ENCODE assay signal across 1 cellular context in the genomic region with DNA sequence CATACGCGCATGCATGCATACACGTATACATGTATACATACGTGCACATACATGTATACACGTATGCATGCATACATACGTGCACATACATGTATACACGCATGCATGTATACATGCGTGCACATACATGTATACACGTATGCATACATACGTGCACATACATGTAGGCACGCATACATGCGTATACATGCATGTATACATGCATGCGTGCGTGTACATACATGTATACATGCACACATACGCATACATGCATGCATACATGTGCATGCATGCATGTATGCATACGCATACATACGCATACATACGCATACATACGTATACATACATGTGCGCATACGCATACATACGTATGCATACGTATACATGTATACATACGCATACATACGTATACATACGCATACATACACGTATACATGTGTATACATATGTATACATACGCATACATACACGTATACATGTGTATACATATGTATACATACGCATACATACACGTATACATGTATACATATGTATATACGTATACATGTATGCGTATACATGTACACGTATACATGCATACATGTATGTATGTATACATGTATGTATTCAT.
A peak's percentile ranks its signal among the peaks of the same experiment; 100 is the strongest.
TF ChIP-seq lines count a peak whose summit lies in the region.

No MANE protein-coding gene starts in this region.

TF ChIP-seq in HepG2, 621 proteins besides CTCF, POLR2A, EP300 and RAD21 (continued from another document):
- TF ChIP-seq, protein P1, sequence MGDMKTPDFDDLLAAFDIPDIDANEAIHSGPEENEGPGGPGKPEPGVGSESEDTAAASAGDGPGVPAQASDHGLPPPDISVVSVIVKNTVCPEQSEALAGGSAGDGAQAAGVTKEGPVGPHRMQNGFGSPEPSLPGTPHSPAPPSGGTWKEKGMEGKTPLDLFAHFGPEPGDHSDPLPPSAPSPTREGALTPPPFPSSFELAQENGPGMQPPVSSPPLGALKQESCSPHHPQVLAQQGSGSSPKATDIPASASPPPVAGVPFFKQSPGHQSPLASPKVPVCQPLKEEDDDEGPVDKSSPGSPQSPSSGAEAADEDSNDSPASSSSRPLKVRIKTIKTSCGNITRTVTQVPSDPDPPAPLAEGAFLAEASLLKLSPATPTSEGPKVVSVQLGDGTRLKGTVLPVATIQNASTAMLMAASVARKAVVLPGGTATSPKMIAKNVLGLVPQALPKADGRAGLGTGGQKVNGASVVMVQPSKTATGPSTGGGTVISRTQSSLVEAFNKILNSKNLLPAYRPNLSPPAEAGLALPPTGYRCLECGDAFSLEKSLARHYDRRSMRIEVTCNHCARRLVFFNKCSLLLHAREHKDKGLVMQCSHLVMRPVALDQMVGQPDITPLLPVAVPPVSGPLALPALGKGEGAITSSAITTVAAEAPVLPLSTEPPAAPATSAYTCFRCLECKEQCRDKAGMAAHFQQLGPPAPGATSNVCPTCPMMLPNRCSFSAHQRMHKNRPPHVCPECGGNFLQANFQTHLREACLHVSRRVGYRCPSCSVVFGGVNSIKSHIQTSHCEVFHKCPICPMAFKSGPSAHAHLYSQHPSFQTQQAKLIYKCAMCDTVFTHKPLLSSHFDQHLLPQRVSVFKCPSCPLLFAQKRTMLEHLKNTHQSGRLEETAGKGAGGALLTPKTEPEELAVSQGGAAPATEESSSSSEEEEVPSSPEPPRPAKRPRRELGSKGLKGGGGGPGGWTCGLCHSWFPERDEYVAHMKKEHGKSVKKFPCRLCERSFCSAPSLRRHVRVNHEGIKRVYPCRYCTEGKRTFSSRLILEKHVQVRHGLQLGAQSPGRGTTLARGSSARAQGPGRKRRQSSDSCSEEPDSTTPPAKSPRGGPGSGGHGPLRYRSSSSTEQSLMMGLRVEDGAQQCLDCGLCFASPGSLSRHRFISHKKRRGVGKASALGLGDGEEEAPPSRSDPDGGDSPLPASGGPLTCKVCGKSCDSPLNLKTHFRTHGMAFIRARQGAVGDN (CRISPR knock-in tag; IDR thresholded peaks at IDR 0.05): no peak
- TF ChIP-seq U2AF1 (optimal IDR thresholded peaks at IDR 0.05; ENCODE audit: low read depth, low read length) (no peak), KLF16 (CRISPR knock-in tag; IDR thresholded peaks at IDR 0.05) (0 out of 4 replicates have a peak, but pooled peaks of 1 of the 2 experiments have one; percentile 22), SMAD1 (CRISPR knock-in tag; IDR thresholded peaks at IDR 0.05; ENCODE audit: borderline replicate concordance, low read depth) (no peak), NR2F1 (CRISPR knock-in tag; IDR thresholded peaks at IDR 0.05) (no peak), FOXA1 (IDR thresholded peaks at IDR 0.05) (no peak), FOXA1 (CRISPR knock-in tag; IDR thresholded peaks at IDR 0.05) (peak; percentile 32), STAG1 (CRISPR knock-in tag; IDR thresholded peaks at IDR 0.05) (no peak), ZNF570 (CRISPR knock-in tag; IDR thresholded peaks at IDR 0.05; ENCODE audit: borderline replicate concordance) (no peak), ZNF766 (CRISPR knock-in tag; IDR thresholded peaks at IDR 0.05; ENCODE audit: borderline replicate concordance) (no peak), SETDB1 (CRISPR knock-in tag; IDR thresholded peaks at IDR 0.05; ENCODE audit: borderline replicate concordance) (no peak), CHD4 (IDR thresholded peaks at IDR 0.05; ENCODE audit: borderline replicate concordance, low read length) (no peak), ZNF768 (CRISPR knock-in tag; IDR thresholded peaks at IDR 0.05) (no peak)
- TF ChIP-seq, protein P2, sequence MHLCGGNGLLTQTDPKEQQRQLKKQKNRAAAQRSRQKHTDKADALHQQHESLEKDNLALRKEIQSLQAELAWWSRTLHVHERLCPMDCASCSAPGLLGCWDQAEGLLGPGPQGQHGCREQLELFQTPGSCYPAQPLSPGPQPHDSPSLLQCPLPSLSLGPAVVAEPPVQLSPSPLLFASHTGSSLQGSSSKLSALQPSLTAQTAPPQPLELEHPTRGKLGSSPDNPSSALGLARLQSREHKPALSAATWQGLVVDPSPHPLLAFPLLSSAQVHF (CRISPR knock-in tag; IDR thresholded peaks at IDR 0.05): no peak
- TF ChIP-seq, protein P3, sequence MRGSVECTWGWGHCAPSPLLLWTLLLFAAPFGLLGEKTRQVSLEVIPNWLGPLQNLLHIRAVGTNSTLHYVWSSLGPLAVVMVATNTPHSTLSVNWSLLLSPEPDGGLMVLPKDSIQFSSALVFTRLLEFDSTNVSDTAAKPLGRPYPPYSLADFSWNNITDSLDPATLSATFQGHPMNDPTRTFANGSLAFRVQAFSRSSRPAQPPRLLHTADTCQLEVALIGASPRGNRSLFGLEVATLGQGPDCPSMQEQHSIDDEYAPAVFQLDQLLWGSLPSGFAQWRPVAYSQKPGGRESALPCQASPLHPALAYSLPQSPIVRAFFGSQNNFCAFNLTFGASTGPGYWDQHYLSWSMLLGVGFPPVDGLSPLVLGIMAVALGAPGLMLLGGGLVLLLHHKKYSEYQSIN (CRISPR knock-in tag; IDR thresholded peaks at IDR 0.05; ENCODE audit: borderline replicate concordance): no peak
- TF ChIP-seq, protein P4, sequence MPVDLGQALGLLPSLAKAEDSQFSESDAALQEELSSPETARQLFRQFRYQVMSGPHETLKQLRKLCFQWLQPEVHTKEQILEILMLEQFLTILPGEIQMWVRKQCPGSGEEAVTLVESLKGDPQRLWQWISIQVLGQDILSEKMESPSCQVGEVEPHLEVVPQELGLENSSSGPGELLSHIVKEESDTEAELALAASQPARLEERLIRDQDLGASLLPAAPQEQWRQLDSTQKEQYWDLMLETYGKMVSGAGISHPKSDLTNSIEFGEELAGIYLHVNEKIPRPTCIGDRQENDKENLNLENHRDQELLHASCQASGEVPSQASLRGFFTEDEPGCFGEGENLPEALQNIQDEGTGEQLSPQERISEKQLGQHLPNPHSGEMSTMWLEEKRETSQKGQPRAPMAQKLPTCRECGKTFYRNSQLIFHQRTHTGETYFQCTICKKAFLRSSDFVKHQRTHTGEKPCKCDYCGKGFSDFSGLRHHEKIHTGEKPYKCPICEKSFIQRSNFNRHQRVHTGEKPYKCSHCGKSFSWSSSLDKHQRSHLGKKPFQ (CRISPR knock-in tag; IDR thresholded peaks at IDR 0.05; ENCODE audit: insufficient replicate concordance): no peak
- TF ChIP-seq, protein P5, sequence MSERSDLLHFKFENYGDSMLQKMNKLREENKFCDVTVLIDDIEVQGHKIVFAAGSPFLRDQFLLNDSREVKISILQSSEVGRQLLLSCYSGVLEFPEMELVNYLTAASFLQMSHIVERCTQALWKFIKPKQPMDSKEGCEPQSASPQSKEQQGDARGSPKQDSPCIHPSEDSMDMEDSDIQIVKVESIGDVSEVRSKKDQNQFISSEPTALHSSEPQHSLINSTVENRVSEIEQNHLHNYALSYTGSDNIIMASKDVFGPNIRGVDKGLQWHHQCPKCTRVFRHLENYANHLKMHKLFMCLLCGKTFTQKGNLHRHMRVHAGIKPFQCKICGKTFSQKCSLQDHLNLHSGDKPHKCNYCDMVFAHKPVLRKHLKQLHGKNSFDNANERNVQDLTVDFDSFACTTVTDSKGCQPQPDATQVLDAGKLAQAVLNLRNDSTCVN (CRISPR knock-in tag; IDR thresholded peaks at IDR 0.05; ENCODE audit: borderline replicate concordance): no peak
- TF ChIP-seq, protein P6, sequence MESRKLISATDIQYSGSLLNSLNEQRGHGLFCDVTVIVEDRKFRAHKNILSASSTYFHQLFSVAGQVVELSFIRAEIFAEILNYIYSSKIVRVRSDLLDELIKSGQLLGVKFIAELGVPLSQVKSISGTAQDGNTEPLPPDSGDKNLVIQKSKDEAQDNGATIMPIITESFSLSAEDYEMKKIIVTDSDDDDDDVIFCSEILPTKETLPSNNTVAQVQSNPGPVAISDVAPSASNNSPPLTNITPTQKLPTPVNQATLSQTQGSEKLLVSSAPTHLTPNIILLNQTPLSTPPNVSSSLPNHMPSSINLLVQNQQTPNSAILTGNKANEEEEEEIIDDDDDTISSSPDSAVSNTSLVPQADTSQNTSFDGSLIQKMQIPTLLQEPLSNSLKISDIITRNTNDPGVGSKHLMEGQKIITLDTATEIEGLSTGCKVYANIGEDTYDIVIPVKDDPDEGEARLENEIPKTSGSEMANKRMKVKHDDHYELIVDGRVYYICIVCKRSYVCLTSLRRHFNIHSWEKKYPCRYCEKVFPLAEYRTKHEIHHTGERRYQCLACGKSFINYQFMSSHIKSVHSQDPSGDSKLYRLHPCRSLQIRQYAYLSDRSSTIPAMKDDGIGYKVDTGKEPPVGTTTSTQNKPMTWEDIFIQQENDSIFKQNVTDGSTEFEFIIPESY (CRISPR knock-in tag; IDR thresholded peaks at IDR 0.05): peak; percentile 46; the same call in 1 of the 2 replicates
